Comparison of ENCODE assay signal across 8 cellular contexts in the genomic region with DNA sequence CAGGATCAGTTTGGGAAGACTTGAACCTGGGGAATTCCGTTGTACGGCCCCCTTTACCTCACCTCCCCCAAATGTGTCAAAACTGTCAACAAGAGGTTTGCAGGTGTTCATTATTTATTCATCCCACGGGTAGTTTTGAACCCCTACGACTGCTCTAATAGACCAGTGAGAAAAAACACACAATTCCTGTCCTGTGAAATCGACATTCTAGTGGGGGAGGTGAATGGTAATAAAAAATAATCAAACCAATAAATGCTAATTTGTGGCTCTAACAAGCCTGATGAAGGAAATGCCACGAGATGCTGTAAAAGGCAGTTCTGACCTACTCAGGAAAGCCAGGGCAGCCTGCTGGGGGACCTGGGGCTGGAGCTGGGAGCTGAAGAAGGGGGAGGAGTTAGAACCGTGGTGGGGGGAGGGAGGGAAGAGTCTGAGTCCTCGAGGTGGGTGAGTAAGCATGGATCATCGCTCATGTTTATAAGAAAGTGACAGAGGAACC. TPM values are rescaled to one million over a fixed set of nuclear protein-coding genes. Genes with fewer than 3 reads are reported as not detected.
DNase-seq lines count a peak whose midpoint lies in the region; ATAC-seq, FAIRE-seq and TF ChIP-seq lines count a peak whose summit lies in the region.

No MANE protein-coding gene starts in this region.

- H3K4me3 ChIP-seq in astrocyte (ENCODE audit: insufficient read depth, low read depth, low read length) (peak overlapping the region; percentile 22), liver (ENCODE audit: low read depth in 1 of 3, low read length in 3 of 3) (peak overlapping the region; percentile 31 to 72 (median 55))

- no peak for TF ChIP-seq RAD21 in liver (IDR thresholded peaks at IDR 0.05)

- FAIRE-seq in astrocyte (lab: Jason Lieb, UNC): no peak

- 20% methylated on average over 9 of the region's 9 CpGs for WGBS in liver

- peaks cover 19% of the 10 kb centered on the region for H3K36me3 Mint-ChIP-seq in activated T-cell treated with anti-CD3 and anti-CD28 coated beads, Interleukin-2, amount 50 U/mL, for 4 hours (ENCODE audit: insufficient read depth)
- H3K36me3 Mint-ChIP-seq in astrocyte (ENCODE audit: low read depth, unreplicated experiment) (peaks cover 13% of the 10 kb centered on the region), type B pancreatic cell (peaks cover 5% of the 10 kb centered on the region)

- ATAC-seq in activated T-cell treated with anti-CD3 and anti-CD28 coated beads, Interleukin-2, amount 50 U/mL, for 4 hours: no peak

- no peaks in the 10 kb centered on the region for H3K9me3 Mint-ChIP-seq in activated T-cell treated with anti-CD3 and anti-CD28 coated beads, Interleukin-2, amount 50 U/mL, for 4 hours
- H3K9me3 Mint-ChIP-seq in astrocyte (ENCODE audit: unreplicated experiment) (no peaks in the 10 kb centered on the region), type B pancreatic cell (no peaks in the 10 kb centered on the region)

- H3K27ac ChIP-seq in astrocyte (ENCODE audit: low read depth, low read length) (peak overlapping the region; percentile 92), liver (ENCODE audit: low read depth in 1 of 2, low read length in 2 of 2) (peak overlapping the region; percentile 96 to 98)

- peak overlapping the region; percentile 64 for H2AFZ ChIP-seq in astrocyte (ENCODE audit: low read depth, low read length)

- H4K20me1 ChIP-seq in astrocyte (ENCODE audit: insufficient read depth, low read length): peaks cover 4% of the 10 kb centered on the region

- H3K27ac Mint-ChIP-seq in astrocyte (ENCODE audit: unreplicated experiment) (peak overlapping the region; percentile 98), type B pancreatic cell (peak overlapping the region; percentile 97)

- no peaks in the 10 kb centered on the region for H3K36me3 ChIP-seq in astrocyte (ENCODE audit: insufficient read depth, low read length)
- H3K36me3 ChIP-seq in liver (ENCODE audit: control insufficient read depth in 4 of 4, insufficient read depth in 3 of 4, low read depth in 1 of 4, low read length in 3 of 4): peaks cover 2 to 30% (median 22%) of the 10 kb centered on the region in 4 donors

- no peaks in the 10 kb centered on the region for H3K9me3 ChIP-seq in astrocyte (ENCODE audit: insufficient read depth, low read depth, low read length)
- H3K9me3 ChIP-seq in liver (ENCODE audit: control insufficient read depth in 4 of 4, low read length in 3 of 4): no peaks in the 10 kb centered on the region

- H3K4me2 ChIP-seq in astrocyte (ENCODE audit: low read length): peak overlapping the region; percentile 76

- H3K27me3 ChIP-seq in astrocyte (ENCODE audit: insufficient read depth, low read length) (no peaks in the 10 kb centered on the region), liver (ENCODE audit: control insufficient read depth in 4 of 4, insufficient read depth in 4 of 4, low read length in 3 of 4) (no peaks in the 10 kb centered on the region)

- peaks cover 13% of the 10 kb centered on the region for H3K79me2 ChIP-seq in astrocyte (ENCODE audit: insufficient read depth, low read length)

- no peak for DNase-seq in activated T-cell treated with anti-CD3 and anti-CD28 coated beads, Interleukin-2, amount 50 U/mL, for 4 hours
- DNase-seq in activated T-cell treated with anti-CD3 and anti-CD28 coated beads for 4 hours (no peak), astrocyte (ENCODE audit: low read depth) (no peak), type B pancreatic cell (ENCODE audit: extremely low spot score, unreplicated experiment) (no peak), AG08396 (ENCODE audit: low spot score) (no peak), NCI-H1048 (lab: John Stamatoyannopoulos, UW) (no peak), NCI-H748 treated with DMSO at 0.1 percent for 48 hours (lab: John Stamatoyannopoulos, UW) (no peak)

- H3K4me3 Mint-ChIP-seq in activated T-cell treated with anti-CD3 and anti-CD28 coated beads, Interleukin-2, amount 50 U/mL, for 4 hours: peak overlapping the region; percentile 93
- H3K4me3 Mint-ChIP-seq in astrocyte (ENCODE audit: unreplicated experiment) (peak overlapping the region; percentile 82), type B pancreatic cell (peak overlapping the region; percentile 96)

- H3K4me1 ChIP-seq in astrocyte (ENCODE audit: insufficient read depth, low read length) (peaks cover 38% of the 10 kb centered on the region), liver (ENCODE audit: control insufficient read depth in 4 of 4, insufficient read depth in 4 of 4, low read length in 3 of 4) (peaks cover 7 to 24% (median 14%) of the 10 kb centered on the region in 4 donors)

- TF ChIP-seq CTCF in astrocyte (IDR thresholded peaks at IDR 0.05; ENCODE audit: insufficient read depth, low read depth, low read length): no peak
- no peak for TF ChIP-seq CTCF in liver (IDR thresholded peaks at IDR 0.05; ENCODE audit: low read depth, low read length, missing input control)
- TF ChIP-seq CTCF in type B pancreatic cell (conservative IDR thresholded peaks at IDR 0.05): no peak

- H3K27me3 Mint-ChIP-seq in activated T-cell treated with anti-CD3 and anti-CD28 coated beads, Interleukin-2, amount 50 U/mL, for 4 hours (ENCODE audit: low read depth): no peaks in the 10 kb centered on the region
- H3K27me3 Mint-ChIP-seq in astrocyte (ENCODE audit: low read depth, unreplicated experiment) (no peaks in the 10 kb centered on the region), type B pancreatic cell (peaks cover 14% of the 10 kb centered on the region)

- H3K9ac ChIP-seq in astrocyte (ENCODE audit: low read length) (peak overlapping the region; percentile 83), liver (ENCODE audit: low read depth in 1 of 2, low read length in 2 of 2) (peak overlapping the region; percentile 88 to 89)

- H3K4me1 Mint-ChIP-seq in activated T-cell treated with anti-CD3 and anti-CD28 coated beads, Interleukin-2, amount 50 U/mL, for 4 hours (ENCODE audit: low read depth): peaks cover 41% of the 10 kb centered on the region
- H3K4me1 Mint-ChIP-seq in astrocyte (ENCODE audit: low read depth, unreplicated experiment) (peaks cover 45% of the 10 kb centered on the region), type B pancreatic cell (ENCODE audit: unreplicated experiment) (peaks cover 15% of the 10 kb centered on the region)

TF ChIP-seq in liver, 16 proteins besides CTCF, POLR2A, EP300 and RAD21 (continues in another document):
- TF ChIP-seq RXRA (IDR thresholded peaks at IDR 0.05) (no peak), EGR1 (IDR thresholded peaks at IDR 0.05; ENCODE audit: low read depth in 2 of 2) (no peak)
- TF ChIP-seq, protein P1, sequence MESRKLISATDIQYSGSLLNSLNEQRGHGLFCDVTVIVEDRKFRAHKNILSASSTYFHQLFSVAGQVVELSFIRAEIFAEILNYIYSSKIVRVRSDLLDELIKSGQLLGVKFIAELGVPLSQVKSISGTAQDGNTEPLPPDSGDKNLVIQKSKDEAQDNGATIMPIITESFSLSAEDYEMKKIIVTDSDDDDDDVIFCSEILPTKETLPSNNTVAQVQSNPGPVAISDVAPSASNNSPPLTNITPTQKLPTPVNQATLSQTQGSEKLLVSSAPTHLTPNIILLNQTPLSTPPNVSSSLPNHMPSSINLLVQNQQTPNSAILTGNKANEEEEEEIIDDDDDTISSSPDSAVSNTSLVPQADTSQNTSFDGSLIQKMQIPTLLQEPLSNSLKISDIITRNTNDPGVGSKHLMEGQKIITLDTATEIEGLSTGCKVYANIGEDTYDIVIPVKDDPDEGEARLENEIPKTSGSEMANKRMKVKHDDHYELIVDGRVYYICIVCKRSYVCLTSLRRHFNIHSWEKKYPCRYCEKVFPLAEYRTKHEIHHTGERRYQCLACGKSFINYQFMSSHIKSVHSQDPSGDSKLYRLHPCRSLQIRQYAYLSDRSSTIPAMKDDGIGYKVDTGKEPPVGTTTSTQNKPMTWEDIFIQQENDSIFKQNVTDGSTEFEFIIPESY (IDR thresholded peaks at IDR 0.05): no peak

RNA-seq across cellular contexts. Expression of a gene that starts 0.5 kb away (rescaled TPM):
- total RNA-seq in activated T-cell treated with anti-CD3 and anti-CD28 coated beads, Interleukin-2, amount 50 U/mL, for 4 hours: 10 to 100 TPM; 28.2 to 33.9 (median 30.9) TPM
- 49.7 and 53.9 TPM in 2 replicates for total RNA-seq in astrocyte
- 10 to 100 TPM; 22.0 to 71.8 TPM for total RNA-seq in liver
- 10 to 100 TPM in 1 of 2 donors, 1 to 10 TPM in 1; 7.4 to 32.0 TPM for polyA plus RNA-seq in liver
- total RNA-seq in type B pancreatic cell (ENCODE audit: low replicate concordance): 68.5 and 109 TPM in 2 replicates

RNA-seq across cellular contexts. Expression of a gene that starts 25.0 kb away (rescaled TPM):
- total RNA-seq in activated T-cell treated with anti-CD3 and anti-CD28 coated beads, Interleukin-2, amount 50 U/mL, for 4 hours: 100 to 1,000 TPM; 167 to 201 (median 190) TPM
- total RNA-seq in astrocyte (18.0 and 19.7 TPM in 2 replicates), liver (10 to 100 TPM; 16.2 to 25.5 TPM), type B pancreatic cell (ENCODE audit: low replicate concordance) (25.4 and 81.1 TPM in 2 replicates)
- 10 to 100 TPM; 37.6 to 63.1 TPM for polyA plus RNA-seq in liver

RNA-seq across cellular contexts. Expression of a gene that starts 25.7 kb away (rescaled TPM):
- not detected for total RNA-seq in activated T-cell treated with anti-CD3 and anti-CD28 coated beads, Interleukin-2, amount 50 U/mL, for 4 hours
- total RNA-seq in astrocyte (not detected in 2 replicates), liver (under 1 TPM in 1 of 2 donors, not detected in 1; 0.08 TPM), type B pancreatic cell (ENCODE audit: low replicate concordance) (not detected in 2 replicates)
- under 1 TPM; 0.19 to 0.20 TPM for polyA plus RNA-seq in liver

RNA-seq across cellular contexts. Expression of a gene that starts 30.5 kb away (rescaled TPM):
- under 1 TPM in 1 of 3 donors, not detected in 2; 0.19 TPM for total RNA-seq in activated T-cell treated with anti-CD3 and anti-CD28 coated beads, Interleukin-2, amount 50 U/mL, for 4 hours
- total RNA-seq in astrocyte (76.6 and 88.2 TPM in 2 replicates), liver (1 to 10 TPM in 1 of 2 donors, not detected in 1; 2.2 TPM), type B pancreatic cell (ENCODE audit: low replicate concordance) (17.5 and 35.6 TPM in 2 replicates)
- not detected for polyA plus RNA-seq in liver

RNA-seq across cellular contexts. Expression of a gene that starts 33.4 kb away (rescaled TPM):
- total RNA-seq in activated T-cell treated with anti-CD3 and anti-CD28 coated beads, Interleukin-2, amount 50 U/mL, for 4 hours: 10 to 100 TPM; 19.1 to 21.3 (median 21.0) TPM
- 19.1 and 20.6 TPM in 2 replicates for total RNA-seq in astrocyte
- 10 to 100 TPM; 14.8 to 44.3 TPM for total RNA-seq in liver
- polyA plus RNA-seq in liver: 10 to 100 TPM in 1 of 2 donors, 1 to 10 TPM in 1; 5.8 to 32.5 TPM
- total RNA-seq in type B pancreatic cell (ENCODE audit: low replicate concordance): 34.2 and 37.5 TPM in 2 replicates
